Comparison of ENCODE assay signal across 26 cellular contexts in the genomic region with DNA sequence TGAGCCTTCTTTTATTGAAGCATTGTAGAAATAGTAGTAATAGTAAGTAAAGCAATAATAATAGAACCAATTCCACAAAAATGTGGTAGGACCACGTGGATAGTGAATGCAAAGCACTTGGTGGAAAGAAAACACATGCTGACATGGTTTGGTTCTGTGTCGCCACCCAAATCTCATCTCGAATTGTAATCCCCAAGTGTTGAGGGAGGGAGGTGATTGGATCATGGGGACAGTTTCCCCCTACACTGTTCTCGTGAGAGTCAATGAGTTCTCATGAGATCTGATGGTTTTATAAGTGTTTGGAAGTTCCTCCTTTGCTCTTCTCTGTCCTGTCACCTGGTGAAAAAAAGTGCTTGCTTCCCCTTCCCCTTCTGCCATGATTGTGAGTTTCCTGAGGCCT.
DNase-seq lines count a peak whose midpoint lies in the region; ATAC-seq and TF ChIP-seq lines count a peak whose summit lies in the region.
"Had no signal": no experiment of that assay in that cellular context is flagged by ENCODE, and none has a peak within 500 bp of the region (broad histone marks: within the 10 kb centered on the region; RNA-seq: fewer than 3 reads in every experiment).

No MANE protein-coding gene starts in this region.

- WGBS in heart left ventricle, 4 donors = 81 to 87% (median 84%) methylated on average over 4 of the region's 4 CpGs

- no peak overlapping the region for H2AFZ ChIP-seq in KMS-11 (ENCODE audit: low read depth)

- H3K27ac Mint-ChIP-seq in stimulated activated naive CD8-positive, alpha-beta T cell treated with anti-CD3 and anti-CD28 coated beads, Interleukin-15, Interleukin-2, amounts not matched to agents 100 ng/mL and 50 ng/mL, for 24 hours = peak overlapping the region; percentile 32
- H3K27ac Mint-ChIP-seq: CD8-positive, alpha-beta memory T cell had no signal

- H3K27ac ChIP-seq in KMS-11 = no peak overlapping the region
- peak overlapping the region; percentile 83 for H3K27ac ChIP-seq in foreskin keratinocyte
- H3K27ac ChIP-seq in heart left ventricle = no peak overlapping the region
- H3K27ac ChIP-seq: Peyer's patch, SK-N-MC had no signal

- no peaks in the 10 kb centered on the region for H4K20me1 ChIP-seq in KMS-11 (ENCODE audit: insufficient read depth)

- H3K4me1 ChIP-seq in KMS-11 (ENCODE audit: low read depth, poor library complexity, severe bottlenecking) = peaks cover 69% of the 10 kb centered on the region
- peaks cover 6% of the 10 kb centered on the region for H3K4me1 ChIP-seq in foreskin keratinocyte
- H3K4me1 ChIP-seq in heart left ventricle = peaks cover 0 to 20% (median 13%) of the 10 kb centered on the region in 12 donors
- H3K4me1 ChIP-seq: HAP-1, Peyer's patch had no signal

- H3K27me3 ChIP-seq in KMS-11 (ENCODE audit: insufficient read depth, low read depth) (no peaks in the 10 kb centered on the region), foreskin keratinocyte (peaks cover 3% of the 10 kb centered on the region), heart left ventricle (peaks cover 0 to 4% (median 0%) of the 10 kb centered on the region in 9 donors)
- H3K27me3 ChIP-seq: Peyer's patch had no signal

- no peak overlapping the region for H3K4me3 Mint-ChIP-seq in stimulated activated naive CD8-positive, alpha-beta T cell treated with anti-CD3 and anti-CD28 coated beads, Interleukin-15, Interleukin-2, amounts not matched to agents 100 ng/mL and 50 ng/mL, for 24 hours
- H3K4me3 Mint-ChIP-seq: CD8-positive, alpha-beta memory T cell had no signal

- ATAC-seq in stimulated activated naive CD8-positive, alpha-beta T cell treated with anti-CD3 and anti-CD28 coated beads, Interleukin-15, Interleukin-2, amounts not matched to agents 100 U/mL and 50 U/mL, for 24 hours = no peak
- ATAC-seq in foreskin keratinocyte (no peak), heart left ventricle (no peak)

- H3K9me3 ChIP-seq in heart left ventricle = no peaks in the 10 kb centered on the region
- H3K9me3 ChIP-seq: HAP-1, Peyer's patch had no signal

- peaks cover 5% of the 10 kb centered on the region for H3K9me3 Mint-ChIP-seq in stimulated activated naive CD8-positive, alpha-beta T cell treated with anti-CD3 and anti-CD28 coated beads, Interleukin-15, Interleukin-2, amounts not matched to agents 100 ng/mL and 50 ng/mL, for 24 hours

- peaks cover 23% of the 10 kb centered on the region for H3K4me1 Mint-ChIP-seq in stimulated activated naive CD8-positive, alpha-beta T cell treated with anti-CD3 and anti-CD28 coated beads, Interleukin-15, Interleukin-2, amounts not matched to agents 100 ng/mL and 50 ng/mL, for 24 hours (ENCODE audit: low read depth)
- H3K4me1 Mint-ChIP-seq: CD8-positive, alpha-beta memory T cell had no signal

- intact Hi-C loops in heart left ventricle (cut with DNase I) = no loop called here

- no peaks in the 10 kb centered on the region for H3K36me3 Mint-ChIP-seq in stimulated activated naive CD8-positive, alpha-beta T cell treated with anti-CD3 and anti-CD28 coated beads, Interleukin-15, Interleukin-2, amounts not matched to agents 100 ng/mL and 50 ng/mL, for 24 hours (ENCODE audit: low read depth)
- H3K36me3 Mint-ChIP-seq: CD8-positive, alpha-beta memory T cell had no signal

- no peak for TF ChIP-seq POLR2A in heart left ventricle (IDR thresholded peaks at IDR 0.05)

- TF ChIP-seq CTCF in KMS-11 (conservative IDR thresholded peaks at IDR 0.05; ENCODE audit: low read depth, low read length) (no peak), foreskin keratinocyte (conservative IDR thresholded peaks at IDR 0.05) (no peak), heart left ventricle (IDR thresholded peaks at IDR 0.05) (no peak)

- H3K36me3 ChIP-seq in KMS-11 (ENCODE audit: insufficient read depth) (no peaks in the 10 kb centered on the region), heart left ventricle (no peaks in the 10 kb centered on the region)
- H3K36me3 ChIP-seq: HAP-1, Peyer's patch had no signal

- H3K4me3 ChIP-seq in KMS-11 (IDR thresholded peaks at IDR 0.05; ENCODE audit: insufficient read depth, low read depth, low read length) (no peak overlapping the region), heart left ventricle (no peak overlapping the region)
- H3K4me3 ChIP-seq: HAP-1, Peyer's patch, SK-N-MC had no signal

- H3K4me2 ChIP-seq in KMS-11 = peak overlapping the region; percentile 9; the same call in 1 of the 2 replicates

- no peak overlapping the region for H3K9ac ChIP-seq in KMS-11

- H3K79me2 ChIP-seq in KMS-11 (ENCODE audit: insufficient read depth, low read depth) = no peaks in the 10 kb centered on the region

- no peak for DNase-seq in stimulated activated naive CD8-positive, alpha-beta T cell treated with anti-CD3 and anti-CD28 coated beads, Interleukin-15, Interleukin-2, amounts not matched to agents 100 U/mL and 50 U/mL, for 24 hours
- DNase-seq in foreskin keratinocyte (no peak), DMS53 (lab: John Stamatoyannopoulos, UW) (no peak), T-helper 2 cell (no peak), heart left ventricle (no peak)
- DNase-seq: C1 segment of cervical spinal cord; CD8-positive, alpha-beta memory T cell; DMS 273 treated with DMSO at 0.1 percent for 48 hours; DMS79 treated with DMSO at 0.1 percent for 48 hours; GF-D8; GOT3; NCI-H1105 treated with DMSO at 0.1 percent for 48 hours; NCI-H146; NCI-H1930; NCI-H2107; NCI-H446 treated with DMSO at 0.1 percent for 48 hours; NCI-H526; NCI-H82; NK-92 treated with Interleukin-12 subunit alpha and Interleukin-12 subunit beta, amount 100 ng/mL, for 24 hours; OCI-M1; Peyer's patch; SIG-M5 had no signal

- peaks cover 9% of the 10 kb centered on the region for H3K27me3 Mint-ChIP-seq in stimulated activated naive CD8-positive, alpha-beta T cell treated with anti-CD3 and anti-CD28 coated beads, Interleukin-15, Interleukin-2, amounts not matched to agents 100 ng/mL and 50 ng/mL, for 24 hours
